Comparison of ENCODE assay signal across 8 cellular contexts in genomic region chr6:26252097-26252496, GRCh38.
DNase-seq lines count a peak whose midpoint lies in the region; TF ChIP-seq lines count a peak whose summit lies in the region.
"Not testable (repeated sequence)": the region's sequence is repeated elsewhere in the genome, so short reads cannot be mapped to it uniquely, and the experiment has no call there.

No MANE protein-coding gene starts in this region.

- not testable (repeated sequence) for H2BK5ac ChIP-seq in neuronal stem cell (ENCODE audit: low read length)

- H3K4me3 Mint-ChIP-seq in Calu3 (ENCODE audit: low read depth, unreplicated experiment) = peak overlapping the region; percentile 92

- H2BK15ac ChIP-seq in neuronal stem cell (ENCODE audit: low read length) = not testable (repeated sequence)

- not testable (repeated sequence) for H4K91ac ChIP-seq in neuronal stem cell (ENCODE audit: low read depth, low read length, poor library complexity)

- H3K4me3 ChIP-seq in MG63 = peak overlapping the region; percentile 59
- H3K4me3 ChIP-seq in WI38 (ENCODE audit: low read depth, low read length) = peak overlapping the region; percentile 80
- peak overlapping the region; percentile 70 for H3K4me3 ChIP-seq in kidney epithelial cell (ENCODE audit: low read depth, low read length)
- peak overlapping the region; percentile 83 to 93 for H3K4me3 ChIP-seq in neuronal stem cell (ENCODE audit: low read length in 2 of 2)
- H3K4me3 ChIP-seq in thymus (ENCODE audit: low read length) = peak overlapping the region; percentile 82

- CTCF ChIA-PET in Calu3 (lab: Charles Lee) = interaction anchor here (1.0 to 1.7 kb wide), 3 partner anchors 17 to 55 kb away, joined by 3 to 5 read pairs (median 4); a partner anchor contains a TSS

- H3K36me3 ChIP-seq in MG63; kidney epithelial cell (ENCODE audit: control insufficient read depth, insufficient read depth, low read length); neuronal stem cell (replicated peaks in 1 of 2; ENCODE audit: control insufficient read depth in 2 of 2, insufficient read depth in 2 of 2, low read length in 2 of 2); thymus (ENCODE audit: control insufficient read depth, insufficient read depth): not testable (repeated sequence)

- not testable (repeated sequence) for H4K8ac ChIP-seq in neuronal stem cell (ENCODE audit: low read depth, low read length)

- peaks cover 56% of the 10 kb centered on the region for H3K36me3 Mint-ChIP-seq in Calu3 (ENCODE audit: insufficient read depth, unreplicated experiment)

- not testable (repeated sequence) for H3K23ac ChIP-seq in neuronal stem cell (ENCODE audit: low read depth, low read length, poor library complexity)

- H3K4me1 Mint-ChIP-seq in Calu3 (ENCODE audit: low read depth, unreplicated experiment) = peaks cover 27% of the 10 kb centered on the region

- H3K4ac ChIP-seq in neuronal stem cell (ENCODE audit: low read length) = not testable (repeated sequence)

- not testable (repeated sequence) for H2BK12ac ChIP-seq in neuronal stem cell (ENCODE audit: low read length)

- H2AFZ ChIP-seq in neuronal stem cell (ENCODE audit: low read length) = not testable (repeated sequence)

- not testable (repeated sequence) for H3K14ac ChIP-seq in neuronal stem cell (ENCODE audit: low read length)

- H2BK120ac ChIP-seq in neuronal stem cell (ENCODE audit: low read depth, low read length) = not testable (repeated sequence)

- TF ChIP-seq POLR2A in erythroblast (IDR thresholded peaks at IDR 0.05; ENCODE audit: low read length) = not testable (repeated sequence)

- intact Hi-C loops in Calu3 (cut with micrococcal nuclease; ENCODE audit: unreplicated experiment) = not testable (repeated sequence)

- WGBS in neuronal stem cell (ENCODE audit: extremely low coverage in 2 of 2, insufficient read length in 2 of 2, insufficient replicate concordance in 1 of 2), 2 donors = no CpG with 5 or more reads among the region's 5 CpGs
- WGBS in thymus = 2% methylated on average over 5 of the region's 5 CpGs

- not testable (repeated sequence) for H3K4me1 ChIP-seq in neuronal stem cell (ENCODE audit: control insufficient read depth in 2 of 2, insufficient read depth in 1 of 2, low read depth in 1 of 2, low read length in 2 of 2); thymus (ENCODE audit: control insufficient read depth, insufficient read depth, low read length)

- not testable (repeated sequence) for H3K9ac ChIP-seq in neuronal stem cell (ENCODE audit: low read depth, low read length, poor library complexity)

- H3K4me2 ChIP-seq in neuronal stem cell (ENCODE audit: insufficient read depth, low read length, poor library complexity, severe bottlenecking) = not testable (repeated sequence)

- H3K9me3 ChIP-seq in MG63; neuronal stem cell (replicated peaks in 1 of 2; ENCODE audit: control insufficient read depth in 2 of 2, insufficient read depth in 1 of 2, low read depth in 1 of 2, low read length in 2 of 2); thymus (ENCODE audit: control insufficient read depth): not testable (repeated sequence)

- H3K27ac ChIP-seq in neuronal stem cell (replicated peaks; ENCODE audit: low read length) = peak overlapping the region; percentile 85
- H3K27ac ChIP-seq in thymus (ENCODE audit: low read depth) = peak overlapping the region; percentile 95

- BruUV-seq in Calu3 (replicated peaks; lab: Mats Ljungman, UMichigan) = not testable (repeated sequence)

- not testable (repeated sequence) for DNase-seq in Calu3; MG63; kidney epithelial cell (ENCODE audit: low read depth); neuronal stem cell (ENCODE audit: low spot score)
- DNase-seq in astrocyte of the hippocampus (ENCODE audit: low read depth, low spot score) (peak; percentile 14), erythroblast (lab: John Stamatoyannopoulos, UW) (peak; percentile 74 to 82)

- peak overlapping the region; percentile 93 for H3K27ac Mint-ChIP-seq in Calu3 (ENCODE audit: unreplicated experiment)

- not testable (repeated sequence) for H3K9me3 Mint-ChIP-seq in Calu3 (ENCODE audit: low read depth, unreplicated experiment)

- H3K27me3 Mint-ChIP-seq in Calu3 (ENCODE audit: unreplicated experiment) = not testable (repeated sequence)

- H3K18ac ChIP-seq in neuronal stem cell (ENCODE audit: low read length) = not testable (repeated sequence)

- not testable (repeated sequence) for TF ChIP-seq CTCF in Calu3 (IDR thresholded peaks at IDR 0.05; ENCODE audit: unreplicated experiment); WI38 (IDR thresholded peaks at IDR 0.05; ENCODE audit: low read depth, low read length); kidney epithelial cell (IDR thresholded peaks at IDR 0.05; ENCODE audit: insufficient read depth, low read length, poor library complexity, severe bottlenecking)

- H3K27me3 ChIP-seq in MG63; kidney epithelial cell (ENCODE audit: control insufficient read depth, insufficient read depth, low read length); neuronal stem cell (ENCODE audit: control insufficient read depth in 3 of 3, insufficient read depth in 3 of 3, low read depth in 1 of 3, low read length in 3 of 3); thymus (ENCODE audit: control insufficient read depth, insufficient read depth): not testable (repeated sequence)

- not testable (repeated sequence) for H3K79me1 ChIP-seq in neuronal stem cell (ENCODE audit: low read depth, low read length)

- H2AK5ac ChIP-seq in neuronal stem cell (ENCODE audit: low read depth, low read length) = not testable (repeated sequence)
